ENCODE assay signal across 23 cellular contexts in genomic region chr5:53922508-53923498, GRCh38.
DNase-seq lines count a peak whose midpoint lies in the region; ATAC-seq, FAIRE-seq and TF ChIP-seq lines count a peak whose summit lies in the region.
"Had no signal": no experiment of that assay in that cellular context is flagged by ENCODE, and none has a peak within 500 bp of the region (broad histone marks: within the 10 kb centered on the region; RNA-seq: fewer than 3 reads in every experiment).

No MANE protein-coding gene starts in this region.

- H3K4me2 ChIP-seq in GM12878 (ENCODE audit: control insufficient read depth, insufficient read depth), result 0 out of 2 replicates have a peak overlapping the region, but pooled peaks have one; percentile 8

- RAD21 ChIA-PET in GM12878 (lab: Charles Lee; ENCODE audit: unreplicated experiment), result no interaction called here

- no peak overlapping the region for H3K27ac ChIP-seq in GM12878 (ENCODE audit: control insufficient read depth, insufficient read depth)
- H3K27ac ChIP-seq in psoas muscle, result no peak overlapping the region
- H3K27ac ChIP-seq: SK-N-MC, skin epidermis, tibial artery, WERI-Rb-1 had no signal

- no TSS peak for BruUV-seq in GM12878 (replicated peaks; lab: Mats Ljungman, UMichigan)

- ATAC-seq in GM12878 (peak; percentile 44), psoas muscle (no peak), HG03097 (IDR thresholded peaks at IDR 0.05; ENCODE audit: low FRiP score, unreplicated experiment) (no peak), GM19455 (IDR thresholded peaks at IDR 0.05; ENCODE audit: unreplicated experiment) (no peak)
- ATAC-seq: left ventricle myocardium superior; stimulated activated naive CD8-positive, alpha-beta T cell treated with anti-CD3 and anti-CD28 coated beads, Interleukin-15, Interleukin-2, amounts not matched to agents 100 U/mL and 50 U/mL, for 24 hours had no signal

- no peak overlapping the region for H2AFZ ChIP-seq in GM12878 (ENCODE audit: control insufficient read depth, low read depth, low read length)

- in situ Hi-C loops in GM13977 (cut with MboI; ENCODE audit: low pct_unique_long_range_greater_than_20kb, low sequenced_read_pairs, unreplicated experiment) (no loop called here), GM12878 (cut with MboI) (no loop called here)

- no peak overlapping the region for H3K4me3 ChIP-seq in GM12878
- no peak overlapping the region for H3K4me3 ChIP-seq in psoas muscle
- H3K4me3 ChIP-seq: SK-N-MC, skin epidermis, tibial artery had no signal

- no peak for TF ChIP-seq EP300 in GM12878 (IDR thresholded peaks at IDR 0.05; ENCODE audit: borderline replicate concordance in 1 of 2, control insufficient read depth in 1 of 2, low read depth in 2 of 2, low read length in 2 of 2)

- no peaks in the 10 kb centered on the region for H3K36me3 ChIP-seq in GM12878 (ENCODE audit: control insufficient read depth in 2 of 2, insufficient read depth in 2 of 2, low read length in 1 of 2)
- no peaks in the 10 kb centered on the region for H3K36me3 ChIP-seq in psoas muscle (ENCODE audit: insufficient read depth in 1 of 2, low read depth in 1 of 2)
- H3K36me3 ChIP-seq: tibial artery, WERI-Rb-1 had no signal

- H3K79me2 ChIP-seq in GM12878 (ENCODE audit: control insufficient read depth, insufficient read depth, low read length), result no peaks in the 10 kb centered on the region

- TF ChIP-seq POLR2A in GM12878 (IDR thresholded peaks at IDR 0.05; ENCODE audit: low read depth, low read length), result no peak

- CTCF ChIA-PET in GM12878 (lab: Yijun Ruan, JAX), result no interaction called here

- H3K27me3 ChIP-seq in GM12878 (replicated peaks in 1 of 2; ENCODE audit: control insufficient read depth in 2 of 2, insufficient read depth in 2 of 2, low read length in 1 of 2), result no peaks in the 10 kb centered on the region
- no peaks in the 10 kb centered on the region for H3K27me3 ChIP-seq in psoas muscle (ENCODE audit: insufficient read depth in 3 of 3, low read length in 2 of 3)
- H3K27me3 ChIP-seq: tibial artery had no signal

- SMC1A ChIA-PET in GM12878 (lab: Charles Lee; ENCODE audit: uncharacterized antibody, unreplicated experiment), result no interaction called here

- no peak overlapping the region for H3K9ac ChIP-seq in GM12878 (ENCODE audit: control insufficient read depth, insufficient read depth, low read length)

- TF ChIP-seq RAD21 in GM12878 (IDR thresholded peaks at IDR 0.05; ENCODE audit: insufficient read depth, low read depth, low read length), result no peak

- H3K9me3 ChIP-seq in GM12878 (replicated peaks; ENCODE audit: control insufficient read depth, insufficient read depth, low read length) (no peaks in the 10 kb centered on the region), psoas muscle (no peaks in the 10 kb centered on the region)
- H3K9me3 ChIP-seq: tibial artery had no signal

- no peak for TF ChIP-seq CTCF in GM13977 (IDR thresholded peaks at IDR 0.05; ENCODE audit: extremely low read depth, insufficient read depth, missing control alignments)
- TF ChIP-seq CTCF in GM12878 (IDR thresholded peaks at IDR 0.05 in 2 of 3, conservative IDR thresholded peaks at IDR 0.05 in 1 of 3; ENCODE audit: control insufficient read depth in 2 of 3, extremely low read depth in 1 of 3, insufficient read depth in 1 of 3, low read depth in 3 of 3, low read length in 3 of 3), result no peak
- TF ChIP-seq CTCF in psoas muscle (IDR thresholded peaks at IDR 0.05), result no peak

- H3K4me1 ChIP-seq in GM12878 (ENCODE audit: control insufficient read depth, insufficient read depth, low read length) (no peaks in the 10 kb centered on the region), psoas muscle (no peaks in the 10 kb centered on the region)

- FAIRE-seq in GM12878 (lab: Jason Lieb, UNC) (no peak), urothelium cell line (lab: Jason Lieb, UNC) (no peak)
- FAIRE-seq: endothelial cell of umbilical vein had no signal

- no peaks in the 10 kb centered on the region for H4K20me1 ChIP-seq in GM12878 (ENCODE audit: control insufficient read depth, insufficient read depth)

- WGBS in GM12878 (ENCODE audit: insufficient coverage, insufficient replicate concordance, low lambda C conversion rate, missing lambda C conversion rate), result 65% methylated on average over 8 of the region's 8 CpGs
- 66 to 77% (median 69%) methylated on average over 8 of the region's 8 CpGs for WGBS in psoas muscle, 3 donors

- intact Hi-C loops in GM12878 (cut with micrococcal nuclease; ENCODE audit: unreplicated experiment), result no loop called here
- intact Hi-C loops in psoas muscle (cut with DNase I), result no loop called here

- DNase-seq in COLO668 (lab: John Stamatoyannopoulos, UW; ENCODE audit: unreplicated experiment) (peak; percentile 1), GM13977 (ENCODE audit: low spot score) (peak; percentile 13), NCI-H187 treated with DMSO at 0.1 percent for 48 hours (lab: John Stamatoyannopoulos, UW) (peak; percentile 73), GM12878 (ENCODE audit: low read depth, low spot score) (no peak), psoas muscle (no peak), urothelium cell line (ENCODE audit: low spot score) (no peak)
- DNase-seq: activated CD8-positive, alpha-beta memory T cell treated with anti-CD3 and anti-CD28 coated beads, Interleukin-2, amount 50 U/mL, for 48 hours; activated gamma-delta T cell treated with Interleukin-2 at 50 U/mL for 16 hours; CD4-positive, alpha-beta memory T cell; cortex of kidney; immature natural killer cell; KBM-7; left ventricle myocardium superior; NCI-H2227 treated with DMSO at 0.1 percent for 48 hours; stimulated activated CD4-positive, alpha-beta T cell treated with anti-CD3 and anti-CD28 coated beads, Interleukin-2, amount 100 ng/mL, for 24 hours; stimulated activated naive CD8-positive, alpha-beta T cell treated with anti-CD3 and anti-CD28 coated beads, Interleukin-15, Interleukin-2, amounts not matched to agents 100 U/mL and 50 U/mL, for 24 hours; tibial artery; WERI-Rb-1 had no signal

- POLR2A ChIA-PET in GM12878 (lab: Charles Lee), result no interaction called here

TF ChIP-seq in GM12878, 131 proteins besides CTCF, POLR2A, EP300 and RAD21:
- TF ChIP-seq MYB (IDR thresholded peaks at IDR 0.05; ENCODE audit: borderline replicate concordance, low read depth, low read length) (no peak), EED (IDR thresholded peaks at IDR 0.05; ENCODE audit: low read depth) (no peak), NR2F1 (conservative IDR thresholded peaks at IDR 0.05) (no peak), ZNF207 (IDR thresholded peaks at IDR 0.05; ENCODE audit: borderline replicate concordance) (no peak), CREB1 (IDR thresholded peaks at IDR 0.05; ENCODE audit: low read depth) (no peak), ZNF274 (IDR thresholded peaks at IDR 0.05; ENCODE audit: insufficient read depth, insufficient read length) (no peak), ETV6 (conservative IDR thresholded peaks at IDR 0.05 in 1 of 2, IDR thresholded peaks at IDR 0.05 in 1 of 2; ENCODE audit: borderline replicate concordance in 1 of 2, low read depth in 1 of 2) (no peak), ZBTB33 (IDR thresholded peaks at IDR 0.05) (no peak), GATAD2B (conservative IDR thresholded peaks at IDR 0.05; ENCODE audit: low read depth) (no peak), MXI1 (IDR thresholded peaks at IDR 0.05; ENCODE audit: low read depth, low read length) (no peak), RUNX3 (IDR thresholded peaks at IDR 0.05; ENCODE audit: low read length) (no peak), ZNF384 (IDR thresholded peaks at IDR 0.05; ENCODE audit: borderline replicate concordance, low read depth, low read length) (no peak), ATF7 (IDR thresholded peaks at IDR 0.05; ENCODE audit: low read depth) (no peak), MYC (IDR thresholded peaks at IDR 0.05; ENCODE audit: insufficient read depth, insufficient read length, insufficient replicate concordance, low read length, severe bottlenecking) (no peak), IRF4 (IDR thresholded peaks at IDR 0.05; ENCODE audit: low read depth, low read length) (no peak), SIX5 (IDR thresholded peaks at IDR 0.05; ENCODE audit: low read depth, low read length, severe bottlenecking) (no peak), BRCA1 (IDR thresholded peaks at IDR 0.05; ENCODE audit: low read depth, low read length) (no peak), TARDBP (IDR thresholded peaks at IDR 0.05; ENCODE audit: borderline replicate concordance) (no peak), SPI1 (IDR thresholded peaks at IDR 0.05; ENCODE audit: borderline replicate concordance, insufficient read depth, low read depth, low read length) (no peak), CHD1 (IDR thresholded peaks at IDR 0.05; ENCODE audit: low read depth, low read length) (no peak)
TF ChIP-seq in GM12878: peak in this region for 0.

Comparison
In these comparisons a context has a peak if more than half of its experiments do, and no peak if none do; other contexts are left out.
1. DNase-seq: peak in COLO668 (single experiment), GM13977 (single experiment) and NCI-H187 treated with DMSO at 0.1 percent for 48 hours (single experiment); none in GM12878 (single experiment), psoas muscle (0 of 2) and urothelium cell line (single experiment).